28 cellular contexts compared by ENCODE assay signal in the genomic region with DNA sequence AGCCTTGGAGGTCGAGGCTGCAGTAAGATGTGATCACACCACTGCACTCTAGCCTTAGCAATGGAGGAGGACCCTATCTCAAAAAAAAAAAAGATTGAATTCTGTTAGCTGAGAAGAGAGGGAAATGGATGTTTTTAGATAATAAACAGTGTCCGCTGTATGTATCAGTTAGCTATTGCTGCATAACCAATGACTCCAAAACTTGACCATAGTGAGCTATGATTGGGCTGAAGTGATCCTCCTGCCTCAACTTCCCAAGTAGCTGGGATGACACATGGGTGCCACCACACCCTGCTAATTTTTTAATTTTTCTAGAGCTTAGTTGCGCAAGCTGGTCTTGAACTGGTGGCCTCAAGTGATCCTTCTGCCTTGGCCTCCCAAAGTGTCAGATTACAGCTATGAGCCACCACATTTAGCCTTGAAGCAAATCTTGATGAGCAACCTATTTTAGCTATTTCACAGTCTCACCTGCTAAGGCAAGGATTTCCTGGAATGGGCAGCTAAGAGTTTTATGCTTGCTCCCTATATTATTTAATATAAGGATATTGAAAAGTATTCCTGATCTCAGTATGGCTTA.
"Had no signal": no experiment of that assay in that cellular context is flagged by ENCODE, and none has a peak within 500 bp of the region (broad histone marks: within the 10 kb centered on the region; RNA-seq: fewer than 3 reads in every experiment).

No MANE protein-coding gene starts in this region.

- FAIRE-seq: pancreas had no signal

- DNase-seq: naive B cell; natural killer cell; nucleus accumbens; pancreas; right cardiac atrium; spleen; stimulated activated CD4-positive, alpha-beta T cell treated with anti-CD3 and anti-CD28 coated beads, Interleukin-12 subunit alpha, Interleukin-12 subunit beta, amount 100 ng/mL, for 4 hours; stimulated activated CD4-positive, alpha-beta T cell treated with anti-CD3 and anti-CD28 coated beads, Interleukin-1b, Interleukin-23, amount 100 ng/mL, for 48 hours; stimulated activated CD4-positive, alpha-beta T cell treated with anti-CD3 and anti-CD28 coated beads, Interleukin-4, amount 100 ng/mL, for 1 hour; stimulated activated CD4-positive, alpha-beta T cell treated with anti-CD3 and anti-CD28 coated beads, Interleukin-4, amount 100 ng/mL, for 4 hours; stimulated activated CD8-positive, alpha-beta memory T cell treated with anti-CD3 and anti-CD28 coated beads, Interleukin-4, amount 100 ng/mL, for 48 hours; stimulated activated naive CD4-positive, alpha-beta T cell; stimulated activated naive CD8-positive, alpha-beta T cell treated with anti-CD3 and anti-CD28 coated beads, Interleukin-15, Interleukin-2, amounts not matched to agents 100 U/mL and 50 U/mL, for 24 hours; stomach; thyroid gland; upper lobe of right lung; uterus had no signal

- H3K4me3 ChIP-seq: neural progenitor cell, pancreas, prostate gland, skin epidermis, smooth muscle cell, spleen, stomach, thoracic aorta, thyroid gland, tibial nerve, upper lobe of right lung, uterus had no signal

- H3K9me3 Mint-ChIP-seq: natural killer cell; nephron; neural progenitor cell; stimulated activated memory B cell treated with anti-CD40 and anti-IgM and Interleukin-4, amounts not matched to agents 10 μg/mL and 1 μg/mL and 100 μg/mL, for 72 hours; type B pancreatic cell had no signal

- H3K9ac ChIP-seq: neural progenitor cell had no signal

- H3K27me3 Mint-ChIP-seq: naive B cell; stimulated activated memory B cell treated with anti-CD40 and anti-IgM and Interleukin-4, amounts not matched to agents 10 μg/mL and 1 μg/mL and 100 μg/mL, for 72 hours; type B pancreatic cell had no signal

- H3K27ac ChIP-seq: neural progenitor cell, neutrophil, pancreas, prostate gland, skin epidermis, spleen, stomach, thoracic aorta, thyroid gland, tibial nerve, upper lobe of right lung, uterus had no signal

- H3K36me3 ChIP-seq: neural progenitor cell, neutrophil, pancreas, prostate gland, spleen, stomach, thoracic aorta, thyroid gland, tibial nerve, upper lobe of right lung, uterus had no signal

- H3K27me3 ChIP-seq: neural progenitor cell, neutrophil, pancreas, spleen, stomach, thyroid gland, tibial nerve, upper lobe of right lung, uterus had no signal

- H3K36me3 Mint-ChIP-seq: naive B cell; natural killer cell; neural progenitor cell; stimulated activated memory B cell treated with anti-CD40 and anti-IgM and Interleukin-4, amounts not matched to agents 10 μg/mL and 1 μg/mL and 100 μg/mL, for 72 hours; type B pancreatic cell had no signal

- H3K9me3 ChIP-seq: neutrophil, pancreas, prostate gland, spleen, stomach, thoracic aorta, thyroid gland, tibial nerve, upper lobe of right lung, uterus had no signal

- H3K4me1 ChIP-seq: pancreas, prostate gland, stomach, thyroid gland, tibial nerve, upper lobe of right lung, uterus had no signal

- ATAC-seq: natural killer cell; pancreas; right cardiac atrium; sciatic nerve; stimulated activated memory B cell treated with anti-CD40 and anti-IgM and Interleukin-4, amounts not matched to agents 10 μg/mL and 1 μg/mL and 100 μg/mL, for 72 hours; stimulated activated naive CD8-positive, alpha-beta T cell treated with anti-CD3 and anti-CD28 coated beads, Interleukin-15, Interleukin-2, amounts not matched to agents 100 U/mL and 50 U/mL, for 24 hours; upper lobe of right lung had no signal

- H3K4me2 ChIP-seq: neural progenitor cell, smooth muscle cell had no signal

- H3K4me3 Mint-ChIP-seq: naive B cell; natural killer cell; nephron; neural progenitor cell; stimulated activated memory B cell treated with anti-CD40 and anti-IgM and Interleukin-4, amounts not matched to agents 10 μg/mL and 1 μg/mL and 100 μg/mL, for 72 hours; type B pancreatic cell had no signal

- H3K27ac Mint-ChIP-seq: neural progenitor cell, type B pancreatic cell had no signal
